23 cellular contexts compared by ENCODE assay signal in the genomic region with DNA sequence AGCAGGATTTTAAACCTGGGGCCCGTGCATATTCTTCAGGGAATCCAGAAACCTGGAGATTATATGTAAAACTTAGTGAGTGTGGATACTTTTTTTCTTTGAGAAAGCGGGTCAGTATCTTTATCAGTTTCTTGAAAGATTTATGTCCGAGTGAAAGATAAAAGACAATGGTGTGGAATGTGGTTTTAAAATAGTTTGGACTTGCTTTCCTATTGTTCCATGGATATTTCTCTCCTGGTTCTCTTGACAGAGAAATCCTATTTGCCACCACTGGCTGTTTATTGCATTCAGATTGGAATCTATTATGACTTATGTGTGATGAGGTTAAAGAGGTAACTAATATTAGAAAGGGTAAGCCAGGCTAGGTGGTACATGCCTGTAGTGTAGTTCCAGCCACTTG.
"Had no signal": no experiment of that assay in that cellular context is flagged by ENCODE, and none has a peak within 500 bp of the region (broad histone marks: within the 10 kb centered on the region; RNA-seq: fewer than 3 reads in every experiment).

No MANE protein-coding gene starts in this region.

- H3K4me3 Mint-ChIP-seq: activated CD4-positive, alpha-beta T cell treated with anti-CD3 and anti-CD28 coated beads, Interleukin-2, amount 10 ng/mL, durations not matched to agents 7 days and 5 days; activated naive CD8-positive, alpha-beta T cell treated with anti-CD3 and anti-CD28 coated beads, Interleukin-2, amount 10 ng/mL, durations not matched to agents 7 days and 5 days; naive thymus-derived CD8-positive, alpha-beta T cell; T-helper 2 cell treated with Interferon-gamma antibody and Interleukin-4, amounts not matched to agents 5 μg/mL and 100 μg/mL, for 36 hours had no signal

- DNase-seq: activated CD4-positive, alpha-beta T cell treated with anti-CD3 and anti-CD28 coated beads, Interleukin-2, amount 10 ng/mL, durations not matched to agents 7 days and 5 days; activated CD8-positive, alpha-beta memory T cell treated with anti-CD3 and anti-CD28 coated beads for 24 hours; activated gamma-delta T cell treated with Interleukin-2 at 50 U/mL for 16 hours; activated naive CD8-positive, alpha-beta T cell treated with anti-CD3 and anti-CD28 coated beads, Interleukin-2, amount 10 ng/mL, durations not matched to agents 7 days and 5 days; anterior cingulate cortex; dorsolateral prefrontal cortex; foreskin fibroblast; hippocampal formation; kidney; left lung; naive thymus-derived CD8-positive, alpha-beta T cell; right lobe of liver; stimulated activated CD4-positive, alpha-beta T cell treated with anti-CD3 and anti-CD28 coated beads, Interleukin-4, amount 100 ng/mL, for 4 hours; stimulated activated CD8-positive, alpha-beta memory T cell treated with anti-CD3 and anti-CD28 coated beads, Interleukin-4, amount 100 ng/mL, for 48 hours; stimulated activated naive CD4-positive, alpha-beta T cell treated with Interleukin-2 at 50 U/mL for 16 hours; substantia nigra; SW 1271; transverse colon had no signal

- H3K4me3 ChIP-seq: dorsolateral prefrontal cortex, left lung, prostate gland, right lobe of liver, smooth muscle cell, transverse colon had no signal

- H3K9me3 ChIP-seq: left lung, neutrophil, prostate gland, right lobe of liver, transverse colon had no signal

- H3K27ac ChIP-seq: dorsolateral prefrontal cortex, left lung, neutrophil, prostate gland, right lobe of liver, transverse colon had no signal

- H3K27ac Mint-ChIP-seq: activated CD4-positive, alpha-beta T cell treated with anti-CD3 and anti-CD28 coated beads, Interleukin-2, amount 10 ng/mL, durations not matched to agents 7 days and 5 days; activated naive CD8-positive, alpha-beta T cell treated with anti-CD3 and anti-CD28 coated beads, Interleukin-2, amount 10 ng/mL, durations not matched to agents 7 days and 5 days; T-helper 2 cell treated with Interferon-gamma antibody and Interleukin-4, amounts not matched to agents 5 μg/mL and 100 μg/mL, for 36 hours had no signal

- H3K4me2 ChIP-seq: smooth muscle cell had no signal

- ATAC-seq: esophagus mucosa; left lung; naive thymus-derived CD8-positive, alpha-beta T cell; right lobe of liver had no signal

- H3K4me1 ChIP-seq: prostate gland had no signal

- H3K27me3 Mint-ChIP-seq: activated CD4-positive, alpha-beta T cell treated with anti-CD3 and anti-CD28 coated beads, Interleukin-2, amount 10 ng/mL, durations not matched to agents 7 days and 5 days; activated naive CD8-positive, alpha-beta T cell treated with anti-CD3 and anti-CD28 coated beads, Interleukin-2, amount 10 ng/mL, durations not matched to agents 7 days and 5 days; naive thymus-derived CD8-positive, alpha-beta T cell had no signal

- H3K36me3 ChIP-seq: left lung, neutrophil, prostate gland, right lobe of liver, transverse colon had no signal

- H3K27me3 ChIP-seq: dorsolateral prefrontal cortex, left lung, neutrophil, right lobe of liver, transverse colon had no signal

- H3K9me3 Mint-ChIP-seq: activated CD4-positive, alpha-beta T cell treated with anti-CD3 and anti-CD28 coated beads, Interleukin-2, amount 10 ng/mL, durations not matched to agents 7 days and 5 days; activated naive CD8-positive, alpha-beta T cell treated with anti-CD3 and anti-CD28 coated beads, Interleukin-2, amount 10 ng/mL, durations not matched to agents 7 days and 5 days; naive thymus-derived CD8-positive, alpha-beta T cell; T-helper 2 cell treated with Interferon-gamma antibody and Interleukin-4, amounts not matched to agents 5 μg/mL and 100 μg/mL, for 36 hours had no signal
